ENCODE assay signal across 8 cellular contexts in genomic region chr13:106533940-106534843, GRCh38. TPM values are rescaled to one million over a fixed set of nuclear protein-coding genes. Genes with fewer than 3 reads are reported as not detected.
DNase-seq lines count a peak whose midpoint lies in the region; ATAC-seq and TF ChIP-seq lines count a peak whose summit lies in the region.

No MANE protein-coding gene starts in this region.

- no peak for TF ChIP-seq POLR2A in prostate gland (IDR thresholded peaks at IDR 0.05)

- 4% methylated on average over 89 of the region's 89 CpGs for WGBS in right cardiac atrium
- 1% methylated on average over 68 of the region's 89 CpGs for WGBS in prostate gland

- H3K27me3 ChIP-seq in right cardiac atrium (ENCODE audit: control insufficient read depth, insufficient read depth) (no peaks in the 10 kb centered on the region), prostate gland (replicated peaks; ENCODE audit: insufficient read depth) (no peaks in the 10 kb centered on the region)

- H3K4me3 ChIP-seq in right cardiac atrium (ENCODE audit: low read length) (peak overlapping the region; percentile 88), prostate gland (peak overlapping the region; percentile 64 to 69)

- peak in 2 of 4 experiments; percentile 8 to 21 for TF ChIP-seq CTCF in prostate gland (IDR thresholded peaks at IDR 0.05)

- H3K4me1 ChIP-seq in right cardiac atrium (ENCODE audit: control insufficient read depth, insufficient read depth, low read length) (peaks cover 2% of the 10 kb centered on the region), prostate gland (replicated peaks) (no peaks in the 10 kb centered on the region)

- DNase-seq in NCI-H2227 (lab: John Stamatoyannopoulos, UW; ENCODE audit: unreplicated experiment) (peak; percentile 29), NCI-H2227 treated with DMSO at 0.1 percent for 48 hours (lab: John Stamatoyannopoulos, UW) (no peak), RKO (ENCODE audit: low spot score) (peak; percentile 68), astrocyte of the hippocampus (ENCODE audit: low read depth, low spot score) (peak; percentile 82), right cardiac atrium (peak; percentile 50 to 76 (median 72)), prostate gland (ENCODE audit: low spot score) (peak; percentile 50), SKM-1 treated with dmso at 0.1 percent for 144 hours (lab: John Stamatoyannopoulos, UW; ENCODE audit: unreplicated experiment) (no peak)

- peak in 1 of 2 donors; percentile 9 for ATAC-seq in right cardiac atrium
- ATAC-seq in GM21515 (IDR thresholded peaks at IDR 0.05; ENCODE audit: unreplicated experiment): no peak

- H3K27ac ChIP-seq in right cardiac atrium (ENCODE audit: low read length): peak overlapping the region; percentile 65
- peak overlapping the region; percentile 80 to 81 for H3K27ac ChIP-seq in prostate gland

- no peaks in the 10 kb centered on the region for H3K36me3 ChIP-seq in prostate gland

- intact Hi-C loops in right cardiac atrium (cut with DNase I) (loop anchor here in 2 of 4 donors (10.0 kb wide), 2 partner anchors 591 to 1959 kb away; no protein-coding TSS in a partner anchor), prostate gland (cut with DNase I) (loop anchor here (2.0 to 10.0 kb wide), 3 partner anchors 381 to 1961 kb away; no protein-coding TSS in a partner anchor)

- H3K9me3 ChIP-seq in right cardiac atrium (ENCODE audit: control insufficient read depth, low read length): no peaks in the 10 kb centered on the region
- no peaks in the 10 kb centered on the region for H3K9me3 ChIP-seq in prostate gland

RNA-seq across cellular contexts. Expression of gene EFNB2, which starts 1.3 kb away (rescaled TPM):
- total RNA-seq in right cardiac atrium: 10 to 100 TPM in 3 of 4 donors, 1 to 10 TPM in 1; 9.6 to 19.4 (median 14.6) TPM
- 10.7 TPM for polyA plus RNA-seq in right cardiac atrium
- total RNA-seq in prostate gland: 10 to 100 TPM; 46.1 to 52.4 TPM

RNA-seq across cellular contexts. Expression of gene ARGLU1, which starts 33.7 kb away (rescaled TPM):
- total RNA-seq in right cardiac atrium (10 to 100 TPM; 44.2 to 63.0 (median 47.3) TPM), prostate gland (10 to 100 TPM; 52.1 to 95.9 TPM)
- polyA plus RNA-seq in right cardiac atrium: 49.9 TPM

Comparison
In these comparisons a context has a peak if more than half of its experiments do, and no peak if none do; other contexts are left out.
1. DNase-seq: peak in NCI-H2227 (single experiment), RKO (single experiment), astrocyte of the hippocampus (single experiment), right cardiac atrium (3 of 3) and prostate gland (single experiment); none in NCI-H2227 treated with DMSO at 0.1 percent for 48 hours (single experiment) and SKM-1 treated with dmso at 0.1 percent for 144 hours (single experiment).